16 cellular contexts compared by ENCODE assay signal in the genomic region with DNA sequence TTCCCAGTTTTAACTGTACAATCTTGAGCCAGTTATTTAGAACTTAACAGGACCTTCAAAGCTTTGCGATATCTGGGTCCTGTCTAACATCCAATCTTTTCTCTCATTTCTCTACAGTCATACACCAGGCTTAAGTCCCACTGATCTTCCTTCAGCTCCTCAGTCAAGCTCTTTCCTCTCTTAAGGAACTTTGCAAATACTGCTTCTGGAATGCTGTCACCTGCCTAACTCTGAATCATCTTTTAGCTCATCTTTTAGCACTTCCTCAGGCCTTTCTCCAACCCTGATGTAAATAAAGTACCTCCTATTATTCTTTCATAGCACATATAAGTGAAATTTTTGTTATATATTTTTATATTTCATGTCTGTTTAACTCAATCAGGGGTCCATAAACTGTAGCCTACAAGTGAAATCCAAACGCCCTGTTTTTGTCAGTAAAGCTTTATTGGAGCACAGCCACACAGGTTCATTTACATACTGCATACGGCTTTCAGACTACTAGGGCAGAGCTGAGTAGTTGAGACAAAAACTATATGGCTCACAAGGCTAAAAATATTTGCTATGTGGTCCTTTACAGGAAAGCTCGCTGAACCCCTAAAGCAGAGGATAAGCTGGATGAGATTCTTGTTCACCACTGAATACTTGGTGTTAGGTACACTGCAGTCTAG.
DNase-seq lines count a peak whose midpoint lies in the region; ATAC-seq, FAIRE-seq and TF ChIP-seq lines count a peak whose summit lies in the region.
"Had no signal": no experiment of that assay in that cellular context is flagged by ENCODE, and none has a peak within 500 bp of the region (broad histone marks: within the 10 kb centered on the region; RNA-seq: fewer than 3 reads in every experiment).

No MANE protein-coding gene starts in this region.

- DNase-seq in GM12864 (ENCODE audit: low read depth) (no peak), dermis blood vessel endothelial cell (peak; percentile 26), RCC 7860 (ENCODE audit: low spot score) (no peak), NOMO-1 treated with DMSO at 0.1 percent for 48 hours (lab: John Stamatoyannopoulos, UW; ENCODE audit: unreplicated experiment) (no peak), T-helper 2 cell (no peak)
- DNase-seq: activated CD8-positive, alpha-beta T cell treated with anti-CD3 and anti-CD28 coated beads, Interleukin-2, amount 10 ng/mL, durations not matched to agents 7 days and 5 days; activated effector memory CD4-positive, alpha-beta T cell treated with anti-CD3 and anti-CD28 coated beads, Interleukin-2, amount 50 U/mL, for 16 hours; DMS 273 treated with DMSO at 0.1 percent for 48 hours; glutamatergic neuron; kidney glomerular epithelial cell; NCI-H1105 treated with DMSO at 0.1 percent for 48 hours; NCI-H446 treated with DMSO at 0.1 percent for 48 hours had no signal

- FAIRE-seq in RCC 7860 (lab: Jason Lieb, UNC), result no peak
- FAIRE-seq: endometrium had no signal

- TF ChIP-seq CTCF in GM12864 (IDR thresholded peaks at IDR 0.05; ENCODE audit: low read depth, low read length, missing control alignments), result no peak

- peak overlapping the region; percentile 20; the same call in 1 of the 2 replicates for H3K4me3 ChIP-seq in GM12864 (ENCODE audit: low read depth, low read length)

- ATAC-seq in GM21447 (IDR thresholded peaks at IDR 0.05; ENCODE audit: unreplicated experiment), result peak; percentile 44
- peak; percentile 36 for ATAC-seq in HG03469 (IDR thresholded peaks at IDR 0.05; ENCODE audit: unreplicated experiment)
- no peak for ATAC-seq in HG02884 (IDR thresholded peaks at IDR 0.05; ENCODE audit: unreplicated experiment)
- ATAC-seq: activated CD8-positive, alpha-beta T cell treated with anti-CD3 and anti-CD28 coated beads, Interleukin-2, amount 10 ng/mL, durations not matched to agents 7 days and 5 days had no signal
